Comparison of ENCODE assay signal across 16 cellular contexts in the genomic region with DNA sequence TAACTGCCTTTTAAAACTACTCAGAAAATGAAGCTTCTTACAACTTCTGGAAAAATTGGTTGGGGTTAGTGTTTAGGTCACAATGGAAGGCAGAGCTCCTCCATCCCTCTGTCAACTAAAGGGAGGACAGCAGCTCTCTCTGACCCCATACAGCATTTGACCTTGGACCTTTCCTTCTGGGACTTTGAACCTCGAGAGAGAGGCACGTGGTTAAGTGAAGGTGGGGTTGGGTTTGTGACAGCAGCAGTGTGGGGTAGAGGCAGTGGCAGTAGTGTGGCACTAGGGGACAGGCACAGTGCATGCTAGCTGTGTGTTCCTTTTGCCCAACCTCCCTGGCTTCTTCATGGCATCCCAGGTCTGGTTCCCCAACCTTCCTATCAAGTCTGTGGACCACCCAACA. TPM values are rescaled to one million over a fixed set of nuclear protein-coding genes. Genes with fewer than 3 reads are reported as not detected.
A peak's percentile ranks its signal among the peaks of the same experiment; 100 is the strongest.
DNase-seq lines count a peak whose midpoint lies in the region; ATAC-seq, FAIRE-seq and TF ChIP-seq lines count a peak whose summit lies in the region.
"Had no signal": no experiment of that assay in that cellular context is flagged by ENCODE, and none has a peak within 500 bp of the region (broad histone marks: within the 10 kb centered on the region; RNA-seq: fewer than 3 reads in every experiment).

No MANE protein-coding gene starts in this region.

- H3K27ac ChIP-seq in A549: peak overlapping the region; percentile 85 to 88; a peak in 5 of 6 replicates
- H3K27ac ChIP-seq in heart left ventricle: no peak overlapping the region
- H3K27ac ChIP-seq: SJSA1 had no signal

- intact Hi-C loops in heart left ventricle (cut with DNase I): no loop called here

- H3K4me3 Mint-ChIP-seq in chondrocyte (ENCODE audit: unreplicated experiment): no peak overlapping the region

- H3K9me2 ChIP-seq in Loucy (replicated peaks; ENCODE audit: low read depth, low read length): no peaks in the 10 kb centered on the region

- H3K9me3 Mint-ChIP-seq in chondrocyte (ENCODE audit: low read depth): no peaks in the 10 kb centered on the region

- H3K27me3 ChIP-seq in Loucy (ENCODE audit: insufficient read depth, low read length, poor library complexity, severe bottlenecking) (no peaks in the 10 kb centered on the region), heart left ventricle (no peaks in the 10 kb centered on the region), BE2C (no peaks in the 10 kb centered on the region)
- H3K27me3 ChIP-seq: SJSA1 had no signal

- ATAC-seq in A549 (no peak), heart left ventricle (no peak)

- TF ChIP-seq POLR2A in A549 (IDR thresholded peaks at IDR 0.05; ENCODE audit: low read length) (no peak), heart left ventricle (IDR thresholded peaks at IDR 0.05) (no peak)

- peak in 1 of 2 experiments; percentile 39; a peak in 1 of 5 replicates for TF ChIP-seq RAD21 in A549 (conservative IDR thresholded peaks at IDR 0.05 in 1 of 2, IDR thresholded peaks at IDR 0.05 in 1 of 2)

- H3K4me2 ChIP-seq in A549: no peak overlapping the region
- H3K4me2 ChIP-seq in Loucy (ENCODE audit: low read depth, low read length, poor library complexity, severe bottlenecking): peak overlapping the region; percentile 9

- H3K27ac Mint-ChIP-seq in chondrocyte (ENCODE audit: unreplicated experiment): no peak overlapping the region

- H3K79me2 ChIP-seq in Loucy (ENCODE audit: insufficient read depth, low read length): peaks cover 23% of the 10 kb centered on the region; the same call in 1 of the 2 replicates

- no peaks in the 10 kb centered on the region for H3K27me3 Mint-ChIP-seq in chondrocyte (ENCODE audit: low read depth)

- H3K36me3 Mint-ChIP-seq in chondrocyte (ENCODE audit: low read depth): no peaks in the 10 kb centered on the region

- H3K36me3 ChIP-seq in Loucy (ENCODE audit: insufficient read depth, low read length) (no peaks in the 10 kb centered on the region), heart left ventricle (no peaks in the 10 kb centered on the region), BE2C (no peaks in the 10 kb centered on the region)

- 0 out of 2 replicates have a peak overlapping the region, but pooled peaks have one; percentile 22 for H2AFZ ChIP-seq in Loucy (ENCODE audit: low read length)

- H3K4me1 Mint-ChIP-seq in chondrocyte (ENCODE audit: low read depth): peaks cover 25% of the 10 kb centered on the region

- no peak for TF ChIP-seq CTCF in A549 (IDR thresholded peaks at IDR 0.05)
- peak; percentile 53 for TF ChIP-seq CTCF in GM12864 (IDR thresholded peaks at IDR 0.05; ENCODE audit: low read depth, low read length, missing control alignments)
- peak; percentile 76 for TF ChIP-seq CTCF in Loucy (conservative IDR thresholded peaks at IDR 0.05; ENCODE audit: low read length)
- TF ChIP-seq CTCF in epithelial cell of proximal tubule (conservative IDR thresholded peaks at IDR 0.05; ENCODE audit: low read depth, low read length): peak; percentile 29
- TF ChIP-seq CTCF in chondrocyte (IDR thresholded peaks at IDR 0.05): no peak
- no peak for TF ChIP-seq CTCF in heart left ventricle (IDR thresholded peaks at IDR 0.05)
- TF ChIP-seq CTCF in BE2C (IDR thresholded peaks at IDR 0.05; ENCODE audit: low read depth, low read length): no peak

- no peak for FAIRE-seq in A549 (lab: Jason Lieb, UNC)

- TF ChIP-seq EP300 in A549 (IDR thresholded peaks at IDR 0.05): no peak

- POLR2A ChIA-PET in A549 (lab: Yijun Ruan, JAX): no interaction called here

- CTCF ChIA-PET in A549 (lab: Yijun Ruan, JAX): interaction anchor here (1.1 to 3.5 kb wide), 4 partner anchors 10 to 70 kb away, joined by 4 to 19 read pairs (median 6); a partner anchor contains a TSS

- H3K9me3 ChIP-seq in A549 (no peaks in the 10 kb centered on the region), Loucy (ENCODE audit: insufficient read depth, low read depth, low read length) (no peaks in the 10 kb centered on the region), heart left ventricle (no peaks in the 10 kb centered on the region), BE2C (no peaks in the 10 kb centered on the region)
- H3K9me3 ChIP-seq: SJSA1 had no signal

- peak overlapping the region; percentile 6 for H3K9ac ChIP-seq in Loucy (ENCODE audit: low read depth, low read length, poor library complexity, severe bottlenecking)

- H3K4me3 ChIP-seq in A549 (no peak overlapping the region), GM12864 (ENCODE audit: low read depth, low read length) (no peak overlapping the region), Loucy (ENCODE audit: low read length, poor library complexity, severe bottlenecking) (no peak overlapping the region), epithelial cell of proximal tubule (ENCODE audit: low read depth, low read length) (no peak overlapping the region), heart left ventricle (no peak overlapping the region), BE2C (ENCODE audit: low read depth, low read length) (no peak overlapping the region)
- H3K4me3 ChIP-seq: SJSA1 had no signal

- H4K20me1 ChIP-seq in Loucy (ENCODE audit: insufficient read depth, low read length, poor library complexity, severe bottlenecking): no peaks in the 10 kb centered on the region

- H3F3A ChIP-seq in Loucy (ENCODE audit: low read depth): no peaks in the 10 kb centered on the region

- DNase-seq in A549 (ENCODE audit: low read depth in 1 of 2, low spot score in 1 of 2) (no peak), GM12864 (ENCODE audit: low read depth) (no peak), epithelial cell of proximal tubule (ENCODE audit: low read depth) (no peak), chondrocyte (ENCODE audit: low spot score) (no peak), heart left ventricle (no peak), AG08396 (ENCODE audit: low spot score) (no peak), BE2C (no peak)
- DNase-seq: activated T-cell treated with anti-CD3 and anti-CD28 coated beads for 4 hours; central memory CD4-positive, alpha-beta T cell; effector CD8-positive, alpha-beta T cell; GOT3; hypothalamus; NCI-H1694 treated with DMSO at 0.1 percent for 48 hours; nucleus accumbens had no signal

- WGBS in A549 (ENCODE audit: missing lambda C conversion rate): 26% methylated on average over 2 of the region's 2 CpGs
- 32 to 43% (median 36%) methylated on average over 2 of the region's 2 CpGs for WGBS in heart left ventricle, 4 donors

- peaks cover 40% of the 10 kb centered on the region for H3K4me1 ChIP-seq in A549
- H3K4me1 ChIP-seq in Loucy (ENCODE audit: insufficient read depth, low read length, poor library complexity, severe bottlenecking): peaks cover 48% of the 10 kb centered on the region
- no peaks in the 10 kb centered on the region for H3K4me1 ChIP-seq in heart left ventricle
- no peaks in the 10 kb centered on the region for H3K4me1 ChIP-seq in BE2C

TF ChIP-seq in A549, 52 proteins besides CTCF, POLR2A, EP300 and RAD21:
- TF ChIP-seq HOXB13 (CRISPR knock-in tag; IDR thresholded peaks at IDR 0.05; ENCODE audit: low read depth) (no peak), MAZ (IDR thresholded peaks at IDR 0.05; ENCODE audit: borderline replicate concordance, low read depth, low read length) (no peak), RARB (CRISPR knock-in tag; IDR thresholded peaks at IDR 0.05) (no peak), JUNB (IDR thresholded peaks at IDR 0.05) (no peak), BHLHE40 (IDR thresholded peaks at IDR 0.05; ENCODE audit: low read depth, low read length) (no peak), HOXB5 (CRISPR knock-in tag; IDR thresholded peaks at IDR 0.05) (no peak), RCOR1 (IDR thresholded peaks at IDR 0.05; ENCODE audit: low read depth, low read length) (no peak), CBX8 (IDR thresholded peaks at IDR 0.05) (no peak), EHF (CRISPR knock-in tag; IDR thresholded peaks at IDR 0.05) (no peak)

RNA-seq across cellular contexts. Expression of a gene that starts 9.4 kb away (rescaled TPM):
- polyA plus RNA-seq in A549 (2011; rRNA removed) (238 and 298 TPM in 2 replicates), A549 (2017; fragmentation: RNase III; extraction: RNeasy Plus Mini Kit Qiagen cat#74134 plus additional on column Dnase treatment) (202 to 224 TPM (median 210 TPM) in 3 replicates), heart left ventricle (1 to 10 TPM in 1 of 2 donors, under 1 TPM in 1; 0.33 to 1.7 TPM)
- polyA plus RNA-seq in A549 (2012; cell fraction: cytosol; rRNA removed): 126 and 130 TPM in 2 replicates
- polyA plus RNA-seq in A549 (2012; cell fraction: nucleus; rRNA removed): 30.4 and 51.6 TPM in 2 replicates
- 23.0 and 25.4 TPM in 2 replicates for polyA minus RNA-seq in A549 (2011; rRNA and poly(A)+ RNA removed)
- total RNA-seq in epithelial cell of proximal tubule (650 and 726 TPM in 2 replicates), chondrocyte (189 to 310 TPM (median 286 TPM) in 3 replicates), heart left ventricle (10 to 100 TPM in 2 of 9 donors, 1 to 10 TPM in 3, under 1 TPM in 3, not detected in 1; 0.52 to 14.5 (median 1.5) TPM)
- polyA plus RNA-seq in BE2C (2012; ENCODE audit: insufficient read depth, insufficient read length, low read depth): 1.7 TPM

Comparison
In these comparisons a context has a peak if more than half of its experiments do, and no peak if none do; other contexts are left out.
1. H3K27ac ChIP-seq: peak in A549 (2 of 2); none in heart left ventricle (0 of 12).
2. CTCF ChIP-seq: peak in GM12864 (single experiment), Loucy (single experiment) and epithelial cell of proximal tubule (single experiment); none in A549 (single experiment), chondrocyte (single experiment), heart left ventricle (0 of 12) and BE2C (single experiment).
3. RNA of a gene that starts 9.4 kb away (total RNA-seq): 650 to 726 TPM in epithelial cell of proximal tubule and 189 to 310 TPM in chondrocyte; 0.52 to 14.5 TPM in heart left ventricle; every median in the first group is over 10 times any median in the second.